ENCODE assay signal across 1 cellular context in the genomic region with DNA sequence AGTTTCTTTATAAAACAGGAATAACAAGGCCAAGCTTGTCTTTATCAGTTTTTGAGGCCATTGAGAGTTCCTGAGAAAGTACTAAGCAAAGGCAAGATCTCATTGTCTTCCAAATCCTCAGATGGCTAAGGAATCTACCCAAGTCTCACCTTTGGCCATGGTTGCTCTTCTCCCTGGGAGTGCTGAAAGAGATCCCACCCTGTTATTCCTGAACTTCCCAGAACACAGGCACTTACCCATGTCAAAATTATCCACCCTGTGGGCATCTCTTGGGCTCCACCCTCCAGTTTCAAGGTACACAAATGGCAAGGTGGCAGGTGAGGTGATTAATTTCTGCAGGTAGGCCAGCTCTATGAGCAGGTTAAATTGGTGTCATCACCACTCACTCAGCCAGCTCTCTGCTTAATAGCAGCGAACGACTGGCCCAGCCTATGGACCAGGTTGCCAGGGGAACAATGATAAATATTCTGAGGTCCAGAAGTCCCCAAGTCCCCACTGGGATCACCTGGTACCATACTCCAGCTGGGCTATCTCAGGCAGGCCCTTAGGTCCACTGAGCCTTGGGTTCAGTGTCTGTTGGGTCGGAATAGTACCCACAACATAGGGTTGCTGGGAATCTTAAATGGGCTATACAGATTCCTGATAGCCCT.
TF ChIP-seq lines count a peak whose summit lies in the region.

No MANE protein-coding gene starts in this region.

TF ChIP-seq in IMR-90, 13 proteins besides CTCF, POLR2A, EP300 and RAD21:
- TF ChIP-seq BHLHE40 (IDR thresholded peaks at IDR 0.05; ENCODE audit: low read depth, low read length) (no peak), MAZ (IDR thresholded peaks at IDR 0.05; ENCODE audit: borderline replicate concordance, low read depth, low read length) (no peak), SMC3 (IDR thresholded peaks at IDR 0.05; ENCODE audit: low read depth, low read length) (no peak), CHD1 (IDR thresholded peaks at IDR 0.05; ENCODE audit: low read depth, low read length) (no peak)
TF ChIP-seq in IMR-90: peak in this region for 0.
